1 cellular context compared by ENCODE assay signal in genomic region chr4:184733654-184734524, GRCh38.
TF ChIP-seq lines count a peak whose summit lies in the region.

Gene CENPU (minus strand): TSS chr4:184734096. CDS start chr4:184734062, 34 bp downstream.

TF ChIP-seq in K562, 482 proteins besides CTCF, POLR2A, EP300 and RAD21 (continued from another document):
- TF ChIP-seq ZBTB1 (CRISPR knock-in tag; IDR thresholded peaks at IDR 0.05; ENCODE audit: borderline replicate concordance, low read depth): 0 out of 2 replicates have a peak, but pooled peaks have one; percentile 33
- no peak for TF ChIP-seq MCM3 (IDR thresholded peaks at IDR 0.05)
- TF ChIP-seq POLR2AphosphoS2 (IDR thresholded peaks at IDR 0.05; ENCODE audit: low read length): no peak
- no peak for TF ChIP-seq ZNF507 (tag; conservative IDR thresholded peaks at IDR 0.05)
- TF ChIP-seq FOXA3 (CRISPR knock-in tag; conservative IDR thresholded peaks at IDR 0.05 in 1 of 2, IDR thresholded peaks at IDR 0.05 in 1 of 2): peak in 1 of 2 experiments; percentile 81; a peak in 2 of 4 replicates
- peak; percentile 62; the same call in 1 of the 2 replicates for TF ChIP-seq ZNF395 (CRISPR knock-in tag; IDR thresholded peaks at IDR 0.05)
- no peak for TF ChIP-seq ZNF41 (CRISPR knock-in tag; conservative IDR thresholded peaks at IDR 0.05)
- no peak for TF ChIP-seq WHSC1 (IDR thresholded peaks at IDR 0.05; ENCODE audit: low read length)
- no peak for TF ChIP-seq POLR2H (tag; IDR thresholded peaks at IDR 0.05; ENCODE audit: low read depth)
- TF ChIP-seq ZEB2 (IDR thresholded peaks at IDR 0.05): peak; percentile 68
- TF ChIP-seq CXXC5 (CRISPR knock-in tag; IDR thresholded peaks at IDR 0.05): peak; percentile 92
- no peak for TF ChIP-seq ILF3 (IDR thresholded peaks at IDR 0.05; ENCODE audit: borderline replicate concordance)
- no peak for TF ChIP-seq SRSF9 (IDR thresholded peaks at IDR 0.05; ENCODE audit: borderline replicate concordance, low read depth, low read length)
- TF ChIP-seq ATF1 (CRISPR knock-in tag; IDR thresholded peaks at IDR 0.05): peak; percentile 68
- peak; percentile 89 for TF ChIP-seq ATF1 (tag; IDR thresholded peaks at IDR 0.05)
- TF ChIP-seq KLF6 (CRISPR knock-in tag; IDR thresholded peaks at IDR 0.05; ENCODE audit: borderline replicate concordance): no peak
- TF ChIP-seq FOXJ3 (CRISPR knock-in tag; IDR thresholded peaks at IDR 0.05): no peak
- TF ChIP-seq HINFP (tag; conservative IDR thresholded peaks at IDR 0.05; ENCODE audit: low read depth): no peak
- TF ChIP-seq ZFP36 (IDR thresholded peaks at IDR 0.05; ENCODE audit: low read depth, low read length, partially characterized antibody): peak; percentile 22
